21 cellular contexts compared by ENCODE assay signal in genomic region chr16:56294014-56294413, GRCh38.
"Had no signal": no experiment of that assay in that cellular context is flagged by ENCODE, and none has a peak within 500 bp of the region (broad histone marks: within the 10 kb centered on the region; RNA-seq: fewer than 3 reads in every experiment).

No MANE protein-coding gene starts in this region.

- H3K36me3 Mint-ChIP-seq: activated CD8-positive, alpha-beta memory T cell treated with anti-CD3 and anti-CD28 coated beads, Interleukin-2, amount 10 ng/mL, durations not matched to agents 7 days and 5 days; activated naive CD4-positive, alpha-beta T cell treated with anti-CD3 and anti-CD28 coated beads, Interleukin-2, amount 10 ng/mL, durations not matched to agents 7 days and 5 days; naive B cell had no signal

- H3K27ac ChIP-seq: pancreas, SK-N-MC, VCaP had no signal

- H3K4me3 Mint-ChIP-seq: activated CD8-positive, alpha-beta memory T cell treated with anti-CD3 and anti-CD28 coated beads, Interleukin-2, amount 10 ng/mL, durations not matched to agents 7 days and 5 days; activated naive CD4-positive, alpha-beta T cell treated with anti-CD3 and anti-CD28 coated beads, Interleukin-2, amount 10 ng/mL, durations not matched to agents 7 days and 5 days; naive B cell; stimulated activated naive CD8-positive, alpha-beta T cell treated with anti-CD3 and anti-CD28 coated beads, Interleukin-15, Interleukin-2, amounts not matched to agents 100 ng/mL and 50 ng/mL, for 24 hours had no signal

- H3K27me3 ChIP-seq: pancreas had no signal

- ATAC-seq: activated CD8-positive, alpha-beta memory T cell treated with anti-CD3 and anti-CD28 coated beads, Interleukin-2, amount 10 ng/mL, durations not matched to agents 7 days and 5 days had no signal

- H3K4me3 ChIP-seq: lung, pancreas, SK-N-MC had no signal

- H3K27ac Mint-ChIP-seq: activated CD8-positive, alpha-beta memory T cell treated with anti-CD3 and anti-CD28 coated beads, Interleukin-2, amount 10 ng/mL, durations not matched to agents 7 days and 5 days; activated naive CD4-positive, alpha-beta T cell treated with anti-CD3 and anti-CD28 coated beads, Interleukin-2, amount 10 ng/mL, durations not matched to agents 7 days and 5 days; activated T-helper 2 cell treated with anti-CD3 and anti-CD28 coated beads, Interferon-gamma antibody, Interleukin-2, Interleukin-4, amounts not matched to agents 10 μg/mL and 5 μg/mL and 100 μg/mL, durations not matched to agents 14 hours and 24 hours and 36 hours; naive B cell had no signal

- H3K4me1 ChIP-seq: pancreas had no signal

- H3K9me3 Mint-ChIP-seq: activated naive CD4-positive, alpha-beta T cell treated with anti-CD3 and anti-CD28 coated beads, Interleukin-2, amount 10 ng/mL, durations not matched to agents 7 days and 5 days; activated T-helper 2 cell treated with anti-CD3 and anti-CD28 coated beads, Interferon-gamma antibody, Interleukin-2, Interleukin-4, amounts not matched to agents 10 μg/mL and 5 μg/mL and 100 μg/mL, durations not matched to agents 14 hours and 24 hours and 36 hours; naive B cell; stimulated activated naive CD8-positive, alpha-beta T cell treated with anti-CD3 and anti-CD28 coated beads, Interleukin-15, Interleukin-2, amounts not matched to agents 100 ng/mL and 50 ng/mL, for 24 hours had no signal

- DNase-seq: activated CD4-positive, alpha-beta T cell treated with anti-CD3 and anti-CD28 coated beads for 1 hour; activated CD4-positive, alpha-beta T cell treated with anti-CD3 and anti-CD28 coated beads, Interleukin-2, amount 50 U/mL, for 48 hours; activated CD8-positive, alpha-beta memory T cell treated with anti-CD3 and anti-CD28 coated beads, Interleukin-2, amount 10 ng/mL, durations not matched to agents 7 days and 5 days; activated naive CD4-positive, alpha-beta T cell treated with anti-CD3 and anti-CD28 coated beads, Interleukin-2, amount 10 ng/mL, durations not matched to agents 7 days and 5 days; activated T-cell treated with anti-CD3 and anti-CD28 coated beads, Interleukin-2, amount 50 U/mL, for 1 hour; effector memory CD4-positive, alpha-beta T cell; glutamatergic neuron; kidney glomerular epithelial cell; midbrain; naive B cell; pancreas; retina; small intestine; stimulated activated CD4-positive, alpha-beta T cell treated with anti-CD3 and anti-CD28 coated beads, Interleukin-4, amount 100 ng/mL, for 4 hours; stimulated activated CD8-positive, alpha-beta memory T cell treated with anti-CD3 and anti-CD28 coated beads, Interleukin-4, amount 100 ng/mL, for 48 hours; T1000 had no signal

- H3K9me3 ChIP-seq: pancreas had no signal

- H3K4me1 Mint-ChIP-seq: activated CD8-positive, alpha-beta memory T cell treated with anti-CD3 and anti-CD28 coated beads, Interleukin-2, amount 10 ng/mL, durations not matched to agents 7 days and 5 days; activated naive CD4-positive, alpha-beta T cell treated with anti-CD3 and anti-CD28 coated beads, Interleukin-2, amount 10 ng/mL, durations not matched to agents 7 days and 5 days had no signal

- H3K36me3 ChIP-seq: pancreas had no signal

- H3K27me3 Mint-ChIP-seq: activated CD8-positive, alpha-beta memory T cell treated with anti-CD3 and anti-CD28 coated beads, Interleukin-2, amount 10 ng/mL, durations not matched to agents 7 days and 5 days had no signal
